ENCODE assay signal across 25 cellular contexts in genomic region chr5:71629950-71630349, GRCh38.
"Had no signal": no experiment of that assay in that cellular context is flagged by ENCODE, and none has a peak within 500 bp of the region (broad histone marks: within the 10 kb centered on the region; RNA-seq: fewer than 3 reads in every experiment).

No MANE protein-coding gene starts in this region.

- H3K4me1 ChIP-seq: gastrocnemius medialis, lower lobe of right lung, pancreas, right lobe of liver, transverse colon had no signal

- H3K4me3 Mint-ChIP-seq: activated CD4-positive, alpha-beta memory T cell treated with anti-CD3 and anti-CD28 coated beads, Interleukin-2, amount 10 ng/mL, durations not matched to agents 7 days and 5 days; activated CD4-positive, alpha-beta T cell treated with anti-CD3 and anti-CD28 coated beads, Interleukin-2, amount 10 ng/mL, durations not matched to agents 7 days and 5 days; activated naive CD4-positive, alpha-beta T cell treated with anti-CD3 and anti-CD28 coated beads, Interleukin-2, amount 10 ng/mL, durations not matched to agents 7 days and 5 days; activated T-cell treated with anti-CD3 and anti-CD28 coated beads, Interleukin-2, amount 50 U/mL, for 24 hours; central memory CD8-positive, alpha-beta T cell; naive B cell; nephron progenitor cell; WTC11 had no signal

- H3K9me3 ChIP-seq: gastrocnemius medialis, lower lobe of right lung, pancreas, right lobe of liver, transverse colon had no signal

- H3K27ac ChIP-seq: gastrocnemius medialis, lower lobe of right lung, pancreas, right lobe of liver, transverse colon had no signal

- DNase-seq: activated CD4-positive, alpha-beta memory T cell treated with anti-CD3 and anti-CD28 coated beads, Interleukin-2, amount 10 ng/mL, durations not matched to agents 7 days and 5 days; activated CD4-positive, alpha-beta T cell treated with anti-CD3 and anti-CD28 coated beads for 1 hour; activated CD4-positive, alpha-beta T cell treated with anti-CD3 and anti-CD28 coated beads, Interleukin-2, amount 10 ng/mL, durations not matched to agents 7 days and 5 days; activated CD8-positive, alpha-beta memory T cell treated with anti-CD3 and anti-CD28 coated beads, Interleukin-2, amount 50 U/mL, for 48 hours; activated gamma-delta T cell; activated naive CD4-positive, alpha-beta T cell treated with anti-CD3 and anti-CD28 coated beads, Interleukin-2, amount 10 ng/mL, durations not matched to agents 7 days and 5 days; activated T-cell treated with anti-CD3 and anti-CD28 coated beads, Interleukin-2, amount 50 U/mL, for 24 hours; amniotic stem cell; dermis blood vessel endothelial cell; effector CD8-positive, alpha-beta T cell; gastrocnemius medialis; glutamatergic neuron; hippocampal formation; lower lobe of right lung; mesendoderm; naive B cell; nephron progenitor cell; pancreas; right lobe of liver; stimulated activated CD4-positive, alpha-beta T cell treated with anti-CD3 and anti-CD28 coated beads, Interleukin-2, amount 100 ng/mL, for 48 hours; stimulated activated naive CD4-positive, alpha-beta T cell treated with Interleukin-2 at 50 U/mL for 16 hours; T-helper 2 cell; transverse colon had no signal

- ATAC-seq: gastrocnemius medialis, lower lobe of right lung, pancreas, right lobe of liver, WTC11 had no signal

- H3K27ac Mint-ChIP-seq: activated CD4-positive, alpha-beta memory T cell treated with anti-CD3 and anti-CD28 coated beads, Interleukin-2, amount 10 ng/mL, durations not matched to agents 7 days and 5 days; activated CD4-positive, alpha-beta T cell treated with anti-CD3 and anti-CD28 coated beads, Interleukin-2, amount 10 ng/mL, durations not matched to agents 7 days and 5 days; activated naive CD4-positive, alpha-beta T cell treated with anti-CD3 and anti-CD28 coated beads, Interleukin-2, amount 10 ng/mL, durations not matched to agents 7 days and 5 days; activated T-cell treated with anti-CD3 and anti-CD28 coated beads, Interleukin-2, amount 50 U/mL, for 24 hours; nephron progenitor cell; WTC11 had no signal

- H3K27me3 Mint-ChIP-seq: activated CD4-positive, alpha-beta memory T cell treated with anti-CD3 and anti-CD28 coated beads, Interleukin-2, amount 10 ng/mL, durations not matched to agents 7 days and 5 days; activated CD4-positive, alpha-beta T cell treated with anti-CD3 and anti-CD28 coated beads, Interleukin-2, amount 10 ng/mL, durations not matched to agents 7 days and 5 days; activated naive CD4-positive, alpha-beta T cell treated with anti-CD3 and anti-CD28 coated beads, Interleukin-2, amount 10 ng/mL, durations not matched to agents 7 days and 5 days; activated T-cell treated with anti-CD3 and anti-CD28 coated beads, Interleukin-2, amount 50 U/mL, for 24 hours; central memory CD8-positive, alpha-beta T cell; naive B cell had no signal

- H3K4me1 Mint-ChIP-seq: activated CD4-positive, alpha-beta T cell treated with anti-CD3 and anti-CD28 coated beads, Interleukin-2, amount 10 ng/mL, durations not matched to agents 7 days and 5 days; activated naive CD4-positive, alpha-beta T cell treated with anti-CD3 and anti-CD28 coated beads, Interleukin-2, amount 10 ng/mL, durations not matched to agents 7 days and 5 days had no signal

- H3K4me3 ChIP-seq: gastrocnemius medialis, lower lobe of right lung, pancreas, right lobe of liver, transverse colon had no signal

- H3K36me3 ChIP-seq: pancreas had no signal

- H3K27me3 ChIP-seq: gastrocnemius medialis, pancreas, right lobe of liver, transverse colon had no signal

- H3K9me3 Mint-ChIP-seq: activated CD4-positive, alpha-beta T cell treated with anti-CD3 and anti-CD28 coated beads, Interleukin-2, amount 10 ng/mL, durations not matched to agents 7 days and 5 days; activated naive CD4-positive, alpha-beta T cell treated with anti-CD3 and anti-CD28 coated beads, Interleukin-2, amount 10 ng/mL, durations not matched to agents 7 days and 5 days; activated T-cell treated with anti-CD3 and anti-CD28 coated beads, Interleukin-2, amount 50 U/mL, for 24 hours; central memory CD8-positive, alpha-beta T cell had no signal
